Comparison of ENCODE assay signal across 8 cellular contexts in genomic region chr19:39448271-39448670, GRCh38. TPM values are rescaled to one million over a fixed set of nuclear protein-coding genes. Genes with fewer than 3 reads are reported as not detected.
DNase-seq lines count a peak whose midpoint lies in the region; ATAC-seq and TF ChIP-seq lines count a peak whose summit lies in the region.

No MANE protein-coding gene starts in this region.

- H4K20me1 ChIP-seq in Loucy (ENCODE audit: insufficient read depth, low read length, poor library complexity, severe bottlenecking) = peaks cover 51% of the 10 kb centered on the region
- H4K20me1 ChIP-seq in neural progenitor cell (ENCODE audit: low read depth) = peaks cover 31% of the 10 kb centered on the region

- TF ChIP-seq CTCF in GM12865 (IDR thresholded peaks at IDR 0.05; ENCODE audit: insufficient read depth, low read depth, low read length, missing control alignments) (no peak), Loucy (conservative IDR thresholded peaks at IDR 0.05; ENCODE audit: low read length) (no peak), neural progenitor cell (IDR thresholded peaks at IDR 0.05) (no peak)

- H3K4me3 Mint-ChIP-seq in activated naive CD8-positive, alpha-beta T cell treated with anti-CD3 and anti-CD28 coated beads, Interleukin-2, amount 50 U/mL, for 24 hours = peak overlapping the region; percentile 99
- H3K4me3 Mint-ChIP-seq in neural progenitor cell = peak overlapping the region; percentile 55

- H3K4me1 ChIP-seq in Loucy (ENCODE audit: insufficient read depth, low read length, poor library complexity, severe bottlenecking) (peaks cover 38% of the 10 kb centered on the region), neural progenitor cell (peaks cover 5% of the 10 kb centered on the region)

- H3K9me3 ChIP-seq in Loucy (ENCODE audit: insufficient read depth, low read depth, low read length) = no peaks in the 10 kb centered on the region
- no peaks in the 10 kb centered on the region for H3K9me3 ChIP-seq in neural progenitor cell (ENCODE audit: low read depth)

- peak overlapping the region; percentile 99 for H3K27ac Mint-ChIP-seq in activated naive CD8-positive, alpha-beta T cell treated with anti-CD3 and anti-CD28 coated beads, Interleukin-2, amount 50 U/mL, for 24 hours
- H3K27ac Mint-ChIP-seq in neural progenitor cell = no peak overlapping the region

- H3K27ac ChIP-seq in neural progenitor cell = no peak overlapping the region

- H3K27me3 Mint-ChIP-seq in activated naive CD8-positive, alpha-beta T cell treated with anti-CD3 and anti-CD28 coated beads, Interleukin-2, amount 50 U/mL, for 24 hours = no peaks in the 10 kb centered on the region
- H3K27me3 Mint-ChIP-seq in neural progenitor cell (ENCODE audit: insufficient read depth, low read depth) = peaks cover 3% of the 10 kb centered on the region

- H3K4me2 ChIP-seq in Loucy (ENCODE audit: low read depth, low read length, poor library complexity, severe bottlenecking) (peak overlapping the region; percentile 98), neural progenitor cell (no peak overlapping the region)

- H3K9me3 Mint-ChIP-seq in activated naive CD8-positive, alpha-beta T cell treated with anti-CD3 and anti-CD28 coated beads, Interleukin-2, amount 50 U/mL, for 24 hours = no peaks in the 10 kb centered on the region
- no peaks in the 10 kb centered on the region for H3K9me3 Mint-ChIP-seq in neural progenitor cell

- H3F3A ChIP-seq in Loucy (ENCODE audit: low read depth) (no peaks in the 10 kb centered on the region), neural progenitor cell (ENCODE audit: low read depth) (peaks cover 8% of the 10 kb centered on the region)

- H3K9ac ChIP-seq in Loucy (ENCODE audit: low read depth, low read length, poor library complexity, severe bottlenecking) (peak overlapping the region; percentile 56), neural progenitor cell (no peak overlapping the region)

- H3K36me3 ChIP-seq in Loucy (ENCODE audit: insufficient read depth, low read length) = peaks cover 10% of the 10 kb centered on the region; the same call in 1 of the 2 replicates
- H3K36me3 ChIP-seq in neural progenitor cell = no peaks in the 10 kb centered on the region

- DNase-seq in GM12865 (ENCODE audit: low read depth) (peak; percentile 73), neural progenitor cell (ENCODE audit: low spot score) (no peak), ureter (ENCODE audit: low spot score) (no peak), foreskin melanocyte (no peak), OCI-M2 (lab: John Stamatoyannopoulos, UW; ENCODE audit: unreplicated experiment) (no peak)
- peak; percentile 48 for DNase-seq in activated naive CD8-positive, alpha-beta T cell treated with anti-CD3 and anti-CD28 coated beads, Interleukin-2, amount 50 U/mL, for 24 hours

- H3K4me1 Mint-ChIP-seq in activated naive CD8-positive, alpha-beta T cell treated with anti-CD3 and anti-CD28 coated beads, Interleukin-2, amount 50 U/mL, for 24 hours = peaks cover 73% of the 10 kb centered on the region
- peaks cover 22% of the 10 kb centered on the region for H3K4me1 Mint-ChIP-seq in neural progenitor cell

- H3K9me2 ChIP-seq in Loucy (replicated peaks; ENCODE audit: low read depth, low read length) = no peaks in the 10 kb centered on the region

- H3K27me3 ChIP-seq in Loucy (ENCODE audit: insufficient read depth, low read length, poor library complexity, severe bottlenecking) = no peaks in the 10 kb centered on the region
- no peaks in the 10 kb centered on the region for H3K27me3 ChIP-seq in neural progenitor cell

- no peak for ATAC-seq in activated naive CD8-positive, alpha-beta T cell treated with anti-CD3 and anti-CD28 coated beads, Interleukin-2, amount 50 U/mL, for 24 hours
- no peak for ATAC-seq in HG03460 (IDR thresholded peaks at IDR 0.05; ENCODE audit: unreplicated experiment)

- H3K79me2 ChIP-seq in Loucy (ENCODE audit: insufficient read depth, low read length) = peaks cover 91% of the 10 kb centered on the region
- peaks cover 90% of the 10 kb centered on the region for H3K79me2 ChIP-seq in neural progenitor cell (ENCODE audit: low read depth)

- H3K36me3 Mint-ChIP-seq in activated naive CD8-positive, alpha-beta T cell treated with anti-CD3 and anti-CD28 coated beads, Interleukin-2, amount 50 U/mL, for 24 hours (ENCODE audit: low read depth) = peaks cover 63% of the 10 kb centered on the region
- peaks cover 25% of the 10 kb centered on the region for H3K36me3 Mint-ChIP-seq in neural progenitor cell

- no peak overlapping the region for H2AFZ ChIP-seq in Loucy (ENCODE audit: low read length)
- no peak overlapping the region for H2AFZ ChIP-seq in neural progenitor cell (replicated peaks)

- H3K4me3 ChIP-seq in GM12865 (ENCODE audit: low read depth, low read length) (peak overlapping the region; percentile 36), Loucy (ENCODE audit: low read length, poor library complexity, severe bottlenecking) (peak overlapping the region; percentile 83), neural progenitor cell (no peak overlapping the region)

RNA-seq across cellular contexts. Expression of gene SUPT5H, which starts 2.9 kb away (rescaled TPM):
- total RNA-seq in neural progenitor cell (ENCODE audit: low replicate concordance) = 48.5 and 84.3 TPM in 2 replicates
- total RNA-seq in ureter = 121 TPM

RNA-seq across cellular contexts. Expression of gene RPS16, which starts 12.5 kb away (rescaled TPM):
- total RNA-seq in neural progenitor cell (ENCODE audit: low replicate concordance) (94.8 and 268 TPM in 2 replicates), ureter (2,118 TPM)

RNA-seq across cellular contexts. Expression of gene TIMM50, which starts 32.4 kb away (rescaled TPM):
- total RNA-seq in neural progenitor cell (ENCODE audit: low replicate concordance) (39.9 and 79.3 TPM in 2 replicates), ureter (64.9 TPM)

RNA-seq across cellular contexts. Expression of gene PLEKHG2, which starts 35.8 kb away (rescaled TPM):
- 10.7 and 46.9 TPM in 2 replicates for total RNA-seq in neural progenitor cell (ENCODE audit: low replicate concordance)
- total RNA-seq in ureter = 38.8 TPM

RNA-seq across cellular contexts. Expression of gene ZFP36, which starts 41.6 kb away (rescaled TPM):
- total RNA-seq in neural progenitor cell (ENCODE audit: low replicate concordance) (1.2 TPM in 1 of 2 replicates, not detected in the other), ureter (230 TPM)

Comparison
In these comparisons a context has a peak if more than half of its experiments do, and no peak if none do; other contexts are left out.
1. DNase-seq: peak in GM12865 (single experiment) and activated naive CD8-positive, alpha-beta T cell treated with anti-CD3 and anti-CD28 coated beads, Interleukin-2, amount 50 U/mL, for 24 hours (single experiment); none in neural progenitor cell (single experiment), ureter (single experiment), foreskin melanocyte (single experiment) and OCI-M2 (single experiment).